In the genomic region with DNA sequence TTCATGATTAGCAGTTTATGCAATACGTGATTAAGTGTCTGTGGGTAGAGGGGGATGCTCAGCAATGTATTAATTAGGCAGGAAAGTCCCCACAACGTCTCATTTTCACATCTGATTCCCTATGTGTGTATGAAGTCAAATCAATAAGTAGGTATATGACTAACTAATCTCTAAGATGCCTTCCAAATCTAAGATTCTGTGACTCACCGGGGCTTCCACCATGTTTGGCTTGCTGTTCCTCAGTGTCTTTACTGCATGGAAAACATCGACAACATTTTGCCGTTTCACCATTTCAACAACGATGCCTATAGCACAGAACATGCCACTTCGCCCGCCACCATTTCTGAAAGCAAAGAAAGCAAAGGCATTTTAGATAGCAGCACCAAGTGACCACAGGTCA, we compare ENCODE assay signal across 13 cellular contexts.
A peak's percentile ranks its signal among the peaks of the same experiment; 100 is the strongest.
DNase-seq lines count a peak whose midpoint lies in the region; ATAC-seq lines count a peak whose summit lies in the region.
"Had no signal": no experiment of that assay in that cellular context is flagged by ENCODE, and none has a peak within 500 bp of the region (broad histone marks: within the 10 kb centered on the region; RNA-seq: fewer than 3 reads in every experiment).

No MANE protein-coding gene starts in this region.

- H3K9ac ChIP-seq in trophoblast cell (ENCODE audit: low read length) = no peak overlapping the region
- H3K9ac ChIP-seq: neural progenitor cell had no signal

- H3K36me3 ChIP-seq in CD8-positive, alpha-beta memory T cell (ENCODE audit: insufficient read depth, low read length) = no peaks in the 10 kb centered on the region
- H3K36me3 ChIP-seq in trophoblast cell (ENCODE audit: control insufficient read depth in 1 of 2, insufficient read depth in 2 of 2, low read length in 2 of 2) = peaks cover 2 to 4% of the 10 kb centered on the region in 2 experiments
- H3K36me3 ChIP-seq: neural progenitor cell had no signal

- no peaks in the 10 kb centered on the region for H3K9me3 Mint-ChIP-seq in CD8-positive, alpha-beta memory T cell
- no peaks in the 10 kb centered on the region for H3K9me3 Mint-ChIP-seq in T-cell
- peaks cover 2% of the 10 kb centered on the region for H3K9me3 Mint-ChIP-seq in activated naive CD4-positive, alpha-beta T cell treated with anti-CD3 and anti-CD28 coated beads for 36 hours
- H3K9me3 Mint-ChIP-seq: neural progenitor cell had no signal

- H3K18ac ChIP-seq in trophoblast cell (ENCODE audit: low read length) = no peak overlapping the region

- no peak for ATAC-seq in T-cell (replicated peaks in 1 of 4)
- ATAC-seq in GM18498 (IDR thresholded peaks at IDR 0.05; ENCODE audit: unreplicated experiment) = no peak

- H3K4me1 Mint-ChIP-seq in CD8-positive, alpha-beta memory T cell = peaks cover 63 to 92% (median 84%) of the 10 kb centered on the region in 3 donors
- peaks cover 69 to 73% (median 72%) of the 10 kb centered on the region in 3 donors for H3K4me1 Mint-ChIP-seq in T-cell
- peaks cover 63% of the 10 kb centered on the region for H3K4me1 Mint-ChIP-seq in activated naive CD4-positive, alpha-beta T cell treated with anti-CD3 and anti-CD28 coated beads for 36 hours (ENCODE audit: low read depth)
- H3K4me1 Mint-ChIP-seq: neural progenitor cell had no signal

- peaks cover 57% of the 10 kb centered on the region for H3K4me1 ChIP-seq in CD8-positive, alpha-beta memory T cell (ENCODE audit: insufficient read depth, low read length)
- peaks cover 2 to 8% of the 10 kb centered on the region in 2 experiments for H3K4me1 ChIP-seq in trophoblast cell (ENCODE audit: control insufficient read depth in 1 of 2, insufficient read depth in 2 of 2, low read length in 2 of 2)
- H3K4me1 ChIP-seq: ascending aorta, neural progenitor cell had no signal

- peak overlapping the region; percentile 38 to 99 (median 96) for H3K27ac Mint-ChIP-seq in CD8-positive, alpha-beta memory T cell
- H3K27ac Mint-ChIP-seq in T-cell = peak overlapping the region; percentile 95 to 98
- H3K27ac Mint-ChIP-seq in activated naive CD4-positive, alpha-beta T cell treated with anti-CD3 and anti-CD28 coated beads for 36 hours = peak overlapping the region; percentile 88
- H3K27ac Mint-ChIP-seq: neural progenitor cell had no signal

- no peaks in the 10 kb centered on the region for H3K36me3 Mint-ChIP-seq in CD8-positive, alpha-beta memory T cell
- H3K36me3 Mint-ChIP-seq in T-cell = peaks cover under 1% of the 10 kb centered on the region
- H3K36me3 Mint-ChIP-seq in activated naive CD4-positive, alpha-beta T cell treated with anti-CD3 and anti-CD28 coated beads for 36 hours (ENCODE audit: low read depth) = peaks cover 1% of the 10 kb centered on the region

- H3K79me1 ChIP-seq in trophoblast cell (ENCODE audit: low read length) = no peaks in the 10 kb centered on the region

- H3K4me2 ChIP-seq in trophoblast cell (ENCODE audit: low read length) = no peak overlapping the region
- H3K4me2 ChIP-seq: neural progenitor cell had no signal

- no peak overlapping the region for H4K8ac ChIP-seq in trophoblast cell (ENCODE audit: low read depth, low read length)

- peak overlapping the region; percentile 42 for H2BK12ac ChIP-seq in trophoblast cell (ENCODE audit: low read length)

- peak overlapping the region; percentile 67 to 94 (median 90) for H3K4me3 Mint-ChIP-seq in CD8-positive, alpha-beta memory T cell
- H3K4me3 Mint-ChIP-seq in T-cell = peak overlapping the region in 2 of 3 donors; percentile 81
- H3K4me3 Mint-ChIP-seq in activated naive CD4-positive, alpha-beta T cell treated with anti-CD3 and anti-CD28 coated beads for 36 hours = peak overlapping the region; percentile 15
- H3K4me3 Mint-ChIP-seq: neural progenitor cell had no signal

- intact Hi-C loops in activated naive CD4-positive, alpha-beta T cell treated with anti-CD3 and anti-CD28 coated beads for 36 hours (cut with micrococcal nuclease) = loop anchor here (1.0 to 10.0 kb wide), 16 partner anchors 19 to 1519 kb away; a partner anchor contains a TSS

- H3K4ac ChIP-seq in trophoblast cell (ENCODE audit: low read depth, low read length) = no peak overlapping the region

- H3K9me3 ChIP-seq in CD8-positive, alpha-beta memory T cell (ENCODE audit: low read length) = no peaks in the 10 kb centered on the region
- H3K9me3 ChIP-seq in trophoblast cell (ENCODE audit: insufficient read depth, low read depth, low read length) = no peaks in the 10 kb centered on the region
- H3K9me3 ChIP-seq: ascending aorta had no signal

- WGBS in trophoblast cell (ENCODE audit: extremely low coverage, insufficient coverage, insufficient read length) = no CpG with 5 or more reads among the region's 8 CpGs

- H4K91ac ChIP-seq in trophoblast cell (ENCODE audit: low read depth, low read length) = no peak overlapping the region

- H3K79me2 ChIP-seq in trophoblast cell (ENCODE audit: control insufficient read depth, insufficient read depth, low read length, poor library complexity) = no peaks in the 10 kb centered on the region

- no peak overlapping the region for H2AFZ ChIP-seq in trophoblast cell (ENCODE audit: insufficient read depth, low read length, poor library complexity)
- H2AFZ ChIP-seq: neural progenitor cell had no signal

- peaks cover 0 to 1% of the 10 kb centered on the region in 2 donors for H3K27me3 Mint-ChIP-seq in CD8-positive, alpha-beta memory T cell
- H3K27me3 Mint-ChIP-seq in T-cell = no peaks in the 10 kb centered on the region
- no peaks in the 10 kb centered on the region for H3K27me3 Mint-ChIP-seq in activated naive CD4-positive, alpha-beta T cell treated with anti-CD3 and anti-CD28 coated beads for 36 hours (ENCODE audit: low read depth)

- H2BK5ac ChIP-seq in trophoblast cell (ENCODE audit: low read depth, low read length, poor library complexity) = no peak overlapping the region

- peak in 2 of 5 donors; percentile 3 to 55 for DNase-seq in CD8-positive, alpha-beta memory T cell
- DNase-seq in T-cell = no peak
- DNase-seq in activated naive CD4-positive, alpha-beta T cell treated with anti-CD3 and anti-CD28 coated beads for 36 hours = peak; percentile 62
- no peak for DNase-seq in trophoblast cell
- no peak for DNase-seq in NCI-H510A (lab: John Stamatoyannopoulos, UW)
- DNase-seq in kidney tubule cell (ENCODE audit: low spot score) = no peak
- DNase-seq in cerebellum (ENCODE audit: low spot score) = no peak
- DNase-seq: AML-193, NCI-H524 treated with DMSO at 0.1 percent for 48 hours, Right ventricle myocardium superior had no signal

- peak overlapping the region; percentile 61 for H3K4me3 ChIP-seq in CD8-positive, alpha-beta memory T cell (ENCODE audit: low read length)
- H3K4me3 ChIP-seq in trophoblast cell (ENCODE audit: low read depth, low read length) = no peak overlapping the region
- H3K4me3 ChIP-seq: ascending aorta, neural progenitor cell had no signal

- no peak overlapping the region for H3K14ac ChIP-seq in trophoblast cell (ENCODE audit: low read length)

- H3K27ac ChIP-seq in CD8-positive, alpha-beta memory T cell (ENCODE audit: low read depth, low read length) = no peak overlapping the region
- no peak overlapping the region for H3K27ac ChIP-seq in trophoblast cell (ENCODE audit: low read depth, low read length)
- H3K27ac ChIP-seq: ascending aorta, neural progenitor cell had no signal

- no peak overlapping the region for H2AK5ac ChIP-seq in trophoblast cell (ENCODE audit: low read length)

- no peak overlapping the region for H3K23ac ChIP-seq in trophoblast cell (ENCODE audit: low read length)

- H3K27me3 ChIP-seq in CD8-positive, alpha-beta memory T cell (ENCODE audit: insufficient read depth, low read length, poor library complexity, severe bottlenecking) = no peaks in the 10 kb centered on the region
- H3K27me3 ChIP-seq in trophoblast cell (ENCODE audit: insufficient read depth, low read length) = no peaks in the 10 kb centered on the region
- H3K27me3 ChIP-seq: ascending aorta, neural progenitor cell had no signal

- H2BK120ac ChIP-seq in trophoblast cell (ENCODE audit: insufficient read depth, low read length, poor library complexity) = no peak overlapping the region

- H4K12ac ChIP-seq in trophoblast cell (ENCODE audit: low read depth, low read length) = no peak overlapping the region

- CTCF ChIA-PET in CD8-positive, alpha-beta memory T cell (lab: Charles Lee) = interaction anchor here (1.0 to 2.4 kb wide), 10 partner anchors 13 to 117 kb away, joined by 3 to 11 read pairs (median 6); a partner anchor contains a TSS
- CTCF ChIA-PET in T-cell (lab: Charles Lee) = interaction anchor here (0.6 to 5.7 kb wide), 8 partner anchors 23 to 149 kb away, joined by 3 to 45 read pairs (median 4); a partner anchor contains a TSS
- CTCF ChIA-PET in activated naive CD4-positive, alpha-beta T cell treated with anti-CD3 and anti-CD28 coated beads for 36 hours (lab: Charles Lee) = interaction anchor here (1.1 to 2.5 kb wide), 5 partner anchors 22 to 236 kb away, joined by 3 to 12 read pairs (median 4); no protein-coding TSS in a partner anchor

- POLR2A ChIA-PET in CD8-positive, alpha-beta memory T cell (lab: Charles Lee) = interaction anchor here (1.2 to 2.0 kb wide), 6 partner anchors 18 to 117 kb away, joined by 3 to 7 read pairs (median 4); no protein-coding TSS in a partner anchor
- POLR2A ChIA-PET in T-cell (lab: Charles Lee) = interaction anchor here in 1 of 2 donors (1.2 kb wide), 1 partner anchor 54 kb away, joined by 8 read pairs; no protein-coding TSS in a partner anchor

Comparison
In these comparisons a context has a peak if more than half of its experiments do, and no peak if none do; other contexts are left out.
1. H3K4me3 Mint-ChIP-seq: peak in every context shown above with its lines; median percentile 90 in CD8-positive, alpha-beta memory T cell; 81 in T-cell; 15 in activated naive CD4-positive, alpha-beta T cell treated with anti-CD3 and anti-CD28 coated beads for 36 hours.